13 cellular contexts compared by ENCODE assay signal in the genomic region with DNA sequence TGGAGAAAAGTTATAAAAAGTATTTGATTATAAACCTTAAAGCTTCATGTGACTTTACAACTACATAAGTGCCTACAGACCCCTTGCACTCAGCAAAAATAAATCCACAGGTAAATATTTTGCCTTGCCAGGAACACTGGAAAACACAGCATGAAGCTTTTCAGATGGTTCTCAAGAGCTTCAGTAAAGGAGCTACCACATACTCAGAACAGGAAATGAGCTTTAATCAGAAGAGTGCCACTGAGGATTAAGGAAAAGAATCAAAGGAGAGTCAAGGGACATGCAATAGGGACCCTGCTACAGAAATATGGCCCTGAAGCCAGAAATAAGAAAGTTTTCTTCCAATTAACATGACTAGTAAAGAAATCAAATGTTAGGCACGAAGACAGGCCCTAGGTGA. TPM values are rescaled to one million over a fixed set of nuclear protein-coding genes. Genes with fewer than 3 reads are reported as not detected.
DNase-seq lines count a peak whose midpoint lies in the region; ATAC-seq and TF ChIP-seq lines count a peak whose summit lies in the region.
"Had no signal": no experiment of that assay in that cellular context is flagged by ENCODE, and none has a peak within 500 bp of the region (broad histone marks: within the 10 kb centered on the region; RNA-seq: fewer than 3 reads in every experiment).

No MANE protein-coding gene starts in this region.

- TF ChIP-seq EP300 in suprapubic skin (IDR thresholded peaks at IDR 0.05): no peak

- CTCF ChIA-PET in activated naive CD4-positive, alpha-beta T cell treated with anti-CD3 and anti-CD28 coated beads, Interleukin-2, amount 10 ng/mL, durations not matched to agents 7 days and 5 days (lab: Charles Lee): interaction anchor here (1.1 kb wide), 1 partner anchor 33 kb away, joined by 3 read pairs; no protein-coding TSS in a partner anchor
- CTCF ChIA-PET in activated B cell treated with CpG ODN at 0.5 μM for 24 hours (lab: Charles Lee): no interaction called here

- H3K27me3 ChIP-seq in suprapubic skin: no peaks in the 10 kb centered on the region
- H3K27me3 ChIP-seq: BE2C had no signal

- no peak for TF ChIP-seq POLR2A in suprapubic skin (IDR thresholded peaks at IDR 0.05)

- peak overlapping the region; percentile 45 for H3K4me3 ChIP-seq in suprapubic skin

- peaks cover 49% of the 10 kb centered on the region for H3K4me1 Mint-ChIP-seq in activated naive CD4-positive, alpha-beta T cell treated with anti-CD3 and anti-CD28 coated beads, Interleukin-2, amount 10 ng/mL, durations not matched to agents 7 days and 5 days
- peaks cover 46% of the 10 kb centered on the region for H3K4me1 Mint-ChIP-seq in activated B cell treated with CpG ODN at 0.5 μM for 24 hours
- peaks cover 64 to 70% of the 10 kb centered on the region in 2 donors for H3K4me1 Mint-ChIP-seq in immature natural killer cell

- TF ChIP-seq CTCF in activated B cell treated with CpG ODN at 0.5 μM for 24 hours (IDR thresholded peaks at IDR 0.05) (no peak), suprapubic skin (IDR thresholded peaks at IDR 0.05) (no peak)

- 56% methylated on average over 1 of the region's 1 CpG for WGBS in suprapubic skin

- H3K27ac Mint-ChIP-seq in activated naive CD4-positive, alpha-beta T cell treated with anti-CD3 and anti-CD28 coated beads, Interleukin-2, amount 10 ng/mL, durations not matched to agents 7 days and 5 days: peak overlapping the region; percentile 89
- peak overlapping the region; percentile 95 for H3K27ac Mint-ChIP-seq in activated B cell treated with CpG ODN at 0.5 μM for 24 hours
- H3K27ac Mint-ChIP-seq in immature natural killer cell: peak overlapping the region; percentile 91 to 98 (median 94)

- POLR2A ChIA-PET in activated B cell treated with CpG ODN at 0.5 μM for 24 hours (lab: Charles Lee): no interaction called here

- peaks cover 34% of the 10 kb centered on the region for H3K4me1 ChIP-seq in suprapubic skin
- H3K4me1 ChIP-seq: BE2C had no signal

- no peaks in the 10 kb centered on the region for H3K9me3 ChIP-seq in suprapubic skin
- H3K9me3 ChIP-seq: BE2C, SK-N-SH had no signal

- no peak for ATAC-seq in activated B cell treated with CpG ODN at 0.5 μM for 24 hours (ENCODE audit: low read depth)

- peak overlapping the region; percentile 84 for H3K4me3 Mint-ChIP-seq in activated naive CD4-positive, alpha-beta T cell treated with anti-CD3 and anti-CD28 coated beads, Interleukin-2, amount 10 ng/mL, durations not matched to agents 7 days and 5 days
- H3K4me3 Mint-ChIP-seq in activated B cell treated with CpG ODN at 0.5 μM for 24 hours (peak overlapping the region; percentile 94), immature natural killer cell (peak overlapping the region; percentile 92 to 99 (median 98))

- H3K9me3 Mint-ChIP-seq in activated naive CD4-positive, alpha-beta T cell treated with anti-CD3 and anti-CD28 coated beads, Interleukin-2, amount 10 ng/mL, durations not matched to agents 7 days and 5 days: peaks cover 7% of the 10 kb centered on the region
- H3K9me3 Mint-ChIP-seq in activated B cell treated with CpG ODN at 0.5 μM for 24 hours (peaks cover 4% of the 10 kb centered on the region), immature natural killer cell (no peaks in the 10 kb centered on the region)

- no peak for DNase-seq in activated naive CD4-positive, alpha-beta T cell treated with anti-CD3 and anti-CD28 coated beads, Interleukin-2, amount 10 ng/mL, durations not matched to agents 7 days and 5 days
- DNase-seq in activated naive CD4-positive, alpha-beta T cell treated with anti-CD3 and anti-CD28 coated beads, Interleukin-2, amount 50 U/mL, for 16 hours: no peak
- DNase-seq in activated B cell treated with CpG ODN at 0.5 μM for 24 hours: no peak
- peak in 1 of 3 donors; percentile 18 for DNase-seq in immature natural killer cell
- DNase-seq in suprapubic skin (ENCODE audit: low spot score in 2 of 2): no peak
- no peak for DNase-seq in HUDEP-2 (lab: John Stamatoyannopoulos, UW; ENCODE audit: unreplicated experiment in 76 of 76)
- no peak for DNase-seq in NCI-H82 treated with DMSO at 0.1 percent for 48 hours (lab: John Stamatoyannopoulos, UW; ENCODE audit: unreplicated experiment)
- no peak for DNase-seq in NCI-H2196 (lab: John Stamatoyannopoulos, UW; ENCODE audit: unreplicated experiment)
- DNase-seq: activated CD8-positive, alpha-beta memory T cell treated with anti-CD3 and anti-CD28 coated beads, Interleukin-2, amount 50 U/mL, for 4 hours; BE2C; KBM-7; NCI-H526; SK-N-SH had no signal

- peaks cover 22% of the 10 kb centered on the region for H3K36me3 ChIP-seq in suprapubic skin
- H3K36me3 ChIP-seq: BE2C had no signal

- intact Hi-C loops in activated B cell treated with CpG ODN at 0.5 μM for 24 hours (cut with micrococcal nuclease): loop anchor here (5.0 kb wide), 1 partner anchor 66 kb away; the partner anchor contains the start of gene CASP4

- H3K36me3 Mint-ChIP-seq in activated naive CD4-positive, alpha-beta T cell treated with anti-CD3 and anti-CD28 coated beads, Interleukin-2, amount 10 ng/mL, durations not matched to agents 7 days and 5 days: peaks cover 67% of the 10 kb centered on the region
- H3K36me3 Mint-ChIP-seq in activated B cell treated with CpG ODN at 0.5 μM for 24 hours (ENCODE audit: low read depth): peaks cover 55% of the 10 kb centered on the region
- peaks cover 21 to 51% (median 47%) of the 10 kb centered on the region in 3 donors for H3K36me3 Mint-ChIP-seq in immature natural killer cell

- H3K27me3 Mint-ChIP-seq in activated naive CD4-positive, alpha-beta T cell treated with anti-CD3 and anti-CD28 coated beads, Interleukin-2, amount 10 ng/mL, durations not matched to agents 7 days and 5 days: no peaks in the 10 kb centered on the region
- no peaks in the 10 kb centered on the region for H3K27me3 Mint-ChIP-seq in activated B cell treated with CpG ODN at 0.5 μM for 24 hours
- H3K27me3 Mint-ChIP-seq in immature natural killer cell (ENCODE audit: low read depth in 3 of 3): peaks cover 0 to 3% (median 0%) of the 10 kb centered on the region in 3 donors

- no peak overlapping the region for H3K27ac ChIP-seq in suprapubic skin

RNA-seq across cellular contexts. Expression of gene CASP1, which starts 1.2 kb away (rescaled TPM):
- total RNA-seq in activated B cell treated with CpG ODN at 0.5 μM for 24 hours (35.7 and 47.0 TPM in 2 replicates), suprapubic skin (10 to 100 TPM; 20.1 to 35.7 (median 28.3) TPM)
- 100 to 1,000 TPM; 107 to 166 (median 115) TPM for polyA plus RNA-seq in immature natural killer cell
- polyA plus RNA-seq: SK-N-SH had no signal

RNA-seq across cellular contexts. Expression of gene CASP5, which starts 10.8 kb away (rescaled TPM):
- total RNA-seq in activated B cell treated with CpG ODN at 0.5 μM for 24 hours (0.32 TPM in 1 of 2 replicates, not detected in the other), suprapubic skin (not detected)
- not detected for polyA plus RNA-seq in immature natural killer cell
- polyA plus RNA-seq: SK-N-SH had no signal

RNA-seq across cellular contexts. Expression of gene CARD16, which starts 11.4 kb away (rescaled TPM):
- total RNA-seq in activated B cell treated with CpG ODN at 0.5 μM for 24 hours: 31.5 and 33.1 TPM in 2 replicates
- polyA plus RNA-seq in immature natural killer cell: 100 to 1,000 TPM; 297 to 386 (median 368) TPM
- 1 to 10 TPM; 1.6 to 9.0 (median 3.5) TPM for total RNA-seq in suprapubic skin
- polyA plus RNA-seq: SK-N-SH had no signal
